In genomic region chr6:160934157-160934556, GRCh38 we compare ENCODE assay signal across 23 cellular contexts. TPM values are rescaled to one million over a fixed set of nuclear protein-coding genes. Genes with fewer than 3 reads are reported as not detected.
A peak's percentile ranks its signal among the peaks of the same experiment; 100 is the strongest.
DNase-seq lines count a peak whose midpoint lies in the region; ATAC-seq, FAIRE-seq and TF ChIP-seq lines count a peak whose summit lies in the region.
"Had no signal": no experiment of that assay in that cellular context is flagged by ENCODE, and none has a peak within 500 bp of the region (broad histone marks: within the 10 kb centered on the region; RNA-seq: fewer than 3 reads in every experiment).

No MANE protein-coding gene starts in this region.

- H3K36me3 ChIP-seq in HepG2 (replicated peaks in 1 of 2; ENCODE audit: control insufficient read depth in 1 of 2, insufficient read depth in 2 of 2, low read length in 2 of 2), result no peaks in the 10 kb centered on the region
- no peaks in the 10 kb centered on the region for H3K36me3 ChIP-seq in right lobe of liver
- no peaks in the 10 kb centered on the region for H3K36me3 ChIP-seq in bronchial epithelial cell (ENCODE audit: control insufficient read depth, insufficient read depth, low read length)
- no peaks in the 10 kb centered on the region for H3K36me3 ChIP-seq in SK-N-SH (replicated peaks in 1 of 2; ENCODE audit: control insufficient read depth in 1 of 2, insufficient read depth in 2 of 2, low read length in 1 of 2)
- H3K36me3 ChIP-seq: BLaER1 had no signal

- no peaks in the 10 kb centered on the region for H3F3A ChIP-seq in SK-N-SH (replicated peaks; ENCODE audit: insufficient read depth)

- no peak for ATAC-seq in HepG2
- ATAC-seq in right lobe of liver, result no peak
- peak; percentile 48 to 61 for ATAC-seq in natural killer cell treated with Interleukin-12 subunit alpha and Interleukin-12 subunit beta and Interleukin-15 and Interleukin-18, amount 100 ng/mL, for 72 hours
- no peak for ATAC-seq in GM21786 (IDR thresholded peaks at IDR 0.05; ENCODE audit: unreplicated experiment)

- TF ChIP-seq POLR2A in HepG2 (IDR thresholded peaks at IDR 0.05; ENCODE audit: insufficient read depth in 1 of 2, low read depth in 2 of 2, low read length in 2 of 2) (no peak), right lobe of liver (IDR thresholded peaks at IDR 0.05) (no peak)

- CTCF ChIA-PET in HepG2 (lab: Yijun Ruan, JAX; ENCODE audit: low intra/inter-chr PET ratio, low total read pairs), result no interaction called here
- CTCF ChIA-PET in SK-N-SH (lab: Yijun Ruan, JAX), result interaction anchor here (2.3 to 13.9 kb wide), 2 partner anchors 58 to 440 kb away, joined by 6 to 380 read pairs; partner anchors contain the start of gene MAP3K4

- H3K36me3 Mint-ChIP-seq in natural killer cell treated with Interleukin-12 subunit alpha and Interleukin-12 subunit beta and Interleukin-15 and Interleukin-18, amount 100 ng/mL, for 72 hours, result no peaks in the 10 kb centered on the region
- H3K36me3 Mint-ChIP-seq: CD4-positive, CD25-positive, alpha-beta regulatory T cell had no signal

- in situ Hi-C loops in HepG2 (cut with HindIII; ENCODE audit: extremely low pct_ligation_motif_present, low pct_unique_long_range_greater_than_20kb), result loop anchor here (5.0 kb wide), 1 partner anchor 438 kb away; no protein-coding TSS in a partner anchor

- H3K9me3 ChIP-seq in HepG2 (ENCODE audit: low read length), result no peaks in the 10 kb centered on the region
- no peaks in the 10 kb centered on the region for H3K9me3 ChIP-seq in right lobe of liver
- H3K9me3 ChIP-seq in SK-N-SH, result no peaks in the 10 kb centered on the region
- H3K9me3 ChIP-seq: BLaER1 had no signal

- no TSS peak for BruUV-seq in HepG2 (replicated peaks; lab: Mats Ljungman, UMichigan)

- no peaks in the 10 kb centered on the region for H4K20me1 ChIP-seq in HepG2 (ENCODE audit: insufficient read depth, low read length)
- no peaks in the 10 kb centered on the region for H4K20me1 ChIP-seq in SK-N-SH (ENCODE audit: insufficient read depth)
- H4K20me1 ChIP-seq: BLaER1 had no signal

- peaks cover 31 to 46% of the 10 kb centered on the region in 2 donors for H3K27me3 Mint-ChIP-seq in natural killer cell treated with Interleukin-12 subunit alpha and Interleukin-12 subunit beta and Interleukin-15 and Interleukin-18, amount 100 ng/mL, for 72 hours

- H3K9me3 Mint-ChIP-seq in natural killer cell treated with Interleukin-12 subunit alpha and Interleukin-12 subunit beta and Interleukin-15 and Interleukin-18, amount 100 ng/mL, for 72 hours, result no peaks in the 10 kb centered on the region

- TF ChIP-seq RAD21 in HepG2 (CRISPR knock-in tag; IDR thresholded peaks at IDR 0.05), result no peak
- no peak for TF ChIP-seq RAD21 in SK-N-SH (IDR thresholded peaks at IDR 0.05; ENCODE audit: low read length)

- H3K27me3 ChIP-seq in HepG2 (ENCODE audit: control insufficient read depth in 1 of 2, insufficient read depth in 2 of 2, low read length in 2 of 2) (no peaks in the 10 kb centered on the region; a peak in 1 of 5 replicates), right lobe of liver (no peaks in the 10 kb centered on the region), bronchial epithelial cell (ENCODE audit: control insufficient read depth, insufficient read depth, low read length) (no peaks in the 10 kb centered on the region), SK-N-SH (ENCODE audit: insufficient read depth) (no peaks in the 10 kb centered on the region; the same call in 1 of the 2 replicates)
- H3K27me3 ChIP-seq: BLaER1 had no signal

- no peak for DNase-seq in HepG2 (ENCODE audit: low spot score)
- no peak for DNase-seq in right lobe of liver
- DNase-seq in bronchial epithelial cell (ENCODE audit: low read depth), result no peak
- no peak for DNase-seq in natural killer cell treated with Interleukin-12 subunit alpha and Interleukin-12 subunit beta and Interleukin-15 and Interleukin-18, amount 100 ng/mL, for 72 hours (ENCODE audit: low spot score)
- no peak for DNase-seq in urothelium cell line (ENCODE audit: low spot score)
- no peak for DNase-seq in HCEC 1CT
- DNase-seq in SK-N-SH, result no peak
- DNase-seq: CD4-positive, CD25-positive, alpha-beta regulatory T cell; DMS153; DND-41; Karpas-422; NCI-H1092 treated with DMSO at 0.1 percent for 48 hours; NCI-H1436; NCI-H187; NCI-H2081 treated with DMSO at 0.1 percent for 48 hours; NCI-H2171; NCI-H226; NCI-H510A; NCI-H69; RPMI8226; SHP77 had no signal

- no peaks in the 10 kb centered on the region for H3K4me1 Mint-ChIP-seq in natural killer cell treated with Interleukin-12 subunit alpha and Interleukin-12 subunit beta and Interleukin-15 and Interleukin-18, amount 100 ng/mL, for 72 hours (ENCODE audit: low read depth in 2 of 2)

- H3K27ac ChIP-seq in HepG2 (ENCODE audit: extremely low read length, insufficient read depth, low read length) (no peak overlapping the region), right lobe of liver (no peak overlapping the region), SK-N-SH (ENCODE audit: low read depth in 2 of 2, low read length in 1 of 2) (no peak overlapping the region)
- H3K27ac ChIP-seq: BLaER1 had no signal

- TF ChIP-seq EP300 in HepG2 (IDR thresholded peaks at IDR 0.05; ENCODE audit: low read depth in 2 of 2, low read length in 2 of 2), result no peak
- TF ChIP-seq EP300 in HepG2 (CRISPR knock-in tag; IDR thresholded peaks at IDR 0.05; ENCODE audit: borderline replicate concordance), result no peak
- no peak for TF ChIP-seq EP300 in SK-N-SH (IDR thresholded peaks at IDR 0.05; ENCODE audit: borderline replicate concordance in 1 of 2, low read depth in 1 of 2, low read length in 1 of 2)

- no peak overlapping the region for H3K27ac Mint-ChIP-seq in natural killer cell treated with Interleukin-12 subunit alpha and Interleukin-12 subunit beta and Interleukin-15 and Interleukin-18, amount 100 ng/mL, for 72 hours
- H3K27ac Mint-ChIP-seq: CD4-positive, CD25-positive, alpha-beta regulatory T cell had no signal

- H3K4me2 ChIP-seq in HepG2 (ENCODE audit: low read depth, low read length), result no peak overlapping the region
- H3K4me2 ChIP-seq in SK-N-SH, result no peak overlapping the region
- H3K4me2 ChIP-seq: BLaER1 had no signal

- WGBS in HepG2 (ENCODE audit: low lambda C conversion rate), result 50% methylated on average over 3 of the region's 3 CpGs
- WGBS in right lobe of liver (ENCODE audit: insufficient coverage, low coverage, low lambda C conversion rate, missing lambda C conversion rate), result 69% methylated on average over 3 of the region's 3 CpGs
- WGBS in SK-N-SH (ENCODE audit: low lambda C conversion rate), result 64% methylated on average over 3 of the region's 3 CpGs

- POLR2A ChIA-PET in HepG2 (lab: Yijun Ruan, JAX), result interaction anchor here (1.2 kb wide), 1 partner anchor 437 kb away, joined by 3 read pairs; no protein-coding TSS in a partner anchor
- POLR2A ChIA-PET in SK-N-SH (lab: Yijun Ruan, JAX), result no interaction called here

- H2AFZ ChIP-seq in HepG2 (ENCODE audit: low read length), result no peak overlapping the region
- no peak overlapping the region for H2AFZ ChIP-seq in SK-N-SH (ENCODE audit: low read depth)

- TF ChIP-seq CTCF in HepG2 (CRISPR knock-in tag; IDR thresholded peaks at IDR 0.05) (no peak), right lobe of liver (IDR thresholded peaks at IDR 0.05) (no peak), bronchial epithelial cell (IDR thresholded peaks at IDR 0.05; ENCODE audit: insufficient read depth, low read length, severe bottlenecking) (no peak), SK-N-SH (IDR thresholded peaks at IDR 0.05) (no peak)

- H3K4me3 ChIP-seq in HepG2 (replicated peaks in 1 of 3; ENCODE audit: insufficient read depth in 1 of 3, low read depth in 2 of 3, low read length in 3 of 3), result no peak overlapping the region
- H3K4me3 ChIP-seq in right lobe of liver, result no peak overlapping the region
- no peak overlapping the region for H3K4me3 ChIP-seq in bronchial epithelial cell (ENCODE audit: low read depth, low read length)
- no peak overlapping the region for H3K4me3 ChIP-seq in SK-N-SH (ENCODE audit: low read depth in 2 of 2, low read length in 1 of 2)
- H3K4me3 ChIP-seq: BLaER1 had no signal

- H3K9ac ChIP-seq in HepG2 (ENCODE audit: insufficient read depth, low read depth, low read length) (no peak overlapping the region), SK-N-SH (no peak overlapping the region)
- H3K9ac ChIP-seq: BLaER1 had no signal

- H3K4me1 ChIP-seq in HepG2 (ENCODE audit: insufficient read depth, low read length) (peaks cover 10% of the 10 kb centered on the region), right lobe of liver (peaks cover 0 to 5% (median 0%) of the 10 kb centered on the region in 4 donors), SK-N-SH (ENCODE audit: control insufficient read depth in 1 of 2, insufficient read depth in 2 of 2, low read depth in 1 of 2, low read length in 1 of 2) (no peaks in the 10 kb centered on the region)
- H3K4me1 ChIP-seq: BLaER1 had no signal

- no peak overlapping the region for H3K4me3 Mint-ChIP-seq in natural killer cell treated with Interleukin-12 subunit alpha and Interleukin-12 subunit beta and Interleukin-15 and Interleukin-18, amount 100 ng/mL, for 72 hours
- H3K4me3 Mint-ChIP-seq: CD4-positive, CD25-positive, alpha-beta regulatory T cell had no signal

- intact Hi-C loops in HepG2 (cut with micrococcal nuclease; ENCODE audit: unreplicated experiment), result loop anchor here (5.0 to 10.0 kb wide), 2 partner anchors 161 to 202 kb away; no protein-coding TSS in a partner anchor
- intact Hi-C loops in right lobe of liver (cut with DNase I), result loop anchor here (5.0 kb wide), 1 partner anchor 443 kb away; no protein-coding TSS in a partner anchor

- H3K79me2 ChIP-seq in HepG2 (ENCODE audit: insufficient read depth, low read length) (no peaks in the 10 kb centered on the region), SK-N-SH (ENCODE audit: insufficient read depth) (no peaks in the 10 kb centered on the region)

- no peaks in the 10 kb centered on the region; the same call in 1 of the 2 replicates for H3K9me2 ChIP-seq in SK-N-SH

- no peak for FAIRE-seq in HepG2 (lab: Jason Lieb, UNC)
- FAIRE-seq in bronchial epithelial cell (lab: Jason Lieb, UNC), result peak; percentile 72
- FAIRE-seq in urothelium cell line (lab: Jason Lieb, UNC), result peak; percentile 97

RNA-seq across cellular contexts. Expression of gene MAP3K4, which starts 57.4 kb away (rescaled TPM):
- total RNA-seq in HepG2 (2016; rRNA removed; fragmentation: Illumina TruSeq; extraction: Trizol) (33.6 and 40.1 TPM in 2 replicates), right lobe of liver (10 to 100 TPM in 4 of 6 experiments, 1 to 10 TPM in 2; 9.4 to 20.5 (median 13.1) TPM), bronchial epithelial cell (41.3 and 47.0 TPM in 2 replicates)
- total RNA-seq in HepG2 (2016; cell fraction: cytosol; rRNA removed; fragmentation: Illumina TruSeq; extraction: Trizol; ENCODE audit: low read depth), result 66.8 and 68.7 TPM in 2 replicates
- 37.5 and 40.8 TPM in 2 replicates for total RNA-seq in HepG2 (2016; cell fraction: insoluble cytoplasmic fraction; rRNA removed; fragmentation: Illumina TruSeq; extraction: Trizol)
- total RNA-seq in HepG2 (2016; cell fraction: membrane; rRNA removed; fragmentation: Illumina TruSeq; extraction: Trizol), result 38.1 and 58.6 TPM in 2 replicates
- 50.7 and 54.4 TPM in 2 replicates for total RNA-seq in HepG2 (2016; cell fraction: nucleus; rRNA removed; fragmentation: Illumina TruSeq; extraction: Trizol)
- polyA plus RNA-seq in HepG2 (2011; rRNA removed) (12.9 and 15.4 TPM in 2 replicates), SK-N-SH (2012; rRNA removed) (6.8 and 7.1 TPM in 2 replicates)
- 6.9 and 9.0 TPM in 2 replicates for polyA plus RNA-seq in HepG2 (2011; cell fraction: cytosol; rRNA removed)
- 35.9 and 37.8 TPM in 2 replicates for polyA plus RNA-seq in HepG2 (2011; cell fraction: nucleus; rRNA removed)
- 16.6 and 19.8 TPM in 2 replicates for polyA plus RNA-seq in HepG2 (2012)
- 1.1 TPM in 2 replicates for polyA plus RNA-seq in HepG2 (2016; cell fraction: cytosol; fragmentation: Illumina TruSeq; extraction: Trizol; ENCODE audit: low read depth)
- polyA plus RNA-seq in HepG2 (2016; cell fraction: insoluble cytoplasmic fraction; fragmentation: Illumina TruSeq; extraction: Trizol; ENCODE audit: low read depth), result 25.1 and 26.7 TPM in 2 replicates
- polyA plus RNA-seq in HepG2 (2016; cell fraction: membrane; fragmentation: Illumina TruSeq; extraction: Trizol; ENCODE audit: low read depth), result 3.2 and 4.4 TPM in 2 replicates
- polyA plus RNA-seq in HepG2 (2016; cell fraction: nucleus; fragmentation: Illumina TruSeq; extraction: Trizol; ENCODE audit: insufficient read depth, low read depth), result 51.7 and 52.1 TPM in 2 replicates
- polyA minus RNA-seq in HepG2 (2011; rRNA and poly(A)+ RNA removed; ENCODE audit: low replicate concordance), result 16.6 and 30.1 TPM in 2 replicates
- polyA minus RNA-seq in HepG2 (2011; cell fraction: cytosol; rRNA and poly(A)+ RNA removed), result 16.9 and 18.6 TPM in 2 replicates
- polyA minus RNA-seq in HepG2 (2011; cell fraction: nucleus; rRNA and poly(A)+ RNA removed), result 94.5 and 105 TPM in 2 replicates
- total RNA-seq in natural killer cell treated with Interleukin-12 subunit alpha and Interleukin-12 subunit beta and Interleukin-15 and Interleukin-18, amount 100 ng/mL, for 72 hours, result 10 to 100 TPM; 39.4 to 67.6 TPM
- polyA plus RNA-seq in SK-N-SH (2012; cell fraction: cytosol; rRNA removed), result 6.1 and 7.1 TPM in 2 replicates
- polyA plus RNA-seq in SK-N-SH (2012; cell fraction: nucleus; rRNA removed), result 21.1 and 27.5 TPM in 2 replicates

Comparison
In these comparisons a context has a peak if more than half of its experiments do, and no peak if none do; other contexts are left out.
1. ATAC-seq: peak in natural killer cell treated with Interleukin-12 subunit alpha and Interleukin-12 subunit beta and Interleukin-15 and Interleukin-18, amount 100 ng/mL, for 72 hours (2 of 2); none in HepG2 (single experiment), right lobe of liver (0 of 4) and GM21786 (single experiment).